11 cellular contexts compared by ENCODE assay signal in the genomic region with DNA sequence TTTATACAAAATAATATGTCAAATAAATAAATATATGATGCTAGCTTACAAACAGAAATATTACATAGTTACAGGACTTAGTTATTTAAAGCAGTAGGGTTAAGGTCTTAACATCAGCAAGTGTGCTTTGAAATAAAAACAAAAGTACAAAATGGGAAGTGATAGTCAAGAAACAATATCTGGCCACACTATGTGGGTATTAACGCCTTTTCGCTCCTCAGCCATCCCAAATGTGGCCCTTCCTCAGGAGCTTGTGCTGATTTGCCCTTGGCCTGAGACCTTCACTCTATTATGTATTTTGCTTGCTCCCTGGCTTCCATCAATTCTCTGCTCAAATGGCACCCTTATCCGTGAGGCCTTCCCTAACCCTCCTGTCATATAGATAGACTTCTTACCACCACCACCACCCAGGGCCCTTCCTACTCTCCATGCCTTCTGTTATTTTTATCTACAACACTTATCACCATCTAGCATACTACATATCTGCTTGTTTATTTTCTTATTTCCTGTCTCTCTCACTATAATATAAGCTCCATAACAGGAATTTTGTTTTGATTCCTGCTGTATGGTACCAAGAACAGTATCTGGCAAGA. TPM values are rescaled to one million over a fixed set of nuclear protein-coding genes. Genes with fewer than 3 reads are reported as not detected.
DNase-seq lines count a peak whose midpoint lies in the region; ATAC-seq and TF ChIP-seq lines count a peak whose summit lies in the region.
"Had no signal": no experiment of that assay in that cellular context is flagged by ENCODE, and none has a peak within 500 bp of the region (broad histone marks: within the 10 kb centered on the region; RNA-seq: fewer than 3 reads in every experiment).

No MANE protein-coding gene starts in this region.

- in situ Hi-C loops in mammary epithelial cell (cut with MboI; ENCODE audit: low sequenced_read_pairs in 2 of 2), result no loop called here

- dilution Hi-C loops in mammary epithelial cell (cut with HindIII; ENCODE audit: low sequenced_read_pairs), result no loop called here

- no peaks in the 10 kb centered on the region for H3K27me3 ChIP-seq in mammary epithelial cell (ENCODE audit: insufficient read depth, low read length)
- H3K27me3 ChIP-seq in SJSA1 (replicated peaks), result no peaks in the 10 kb centered on the region
- H3K27me3 ChIP-seq in esophagus muscularis mucosa, result no peaks in the 10 kb centered on the region
- H3K27me3 ChIP-seq in thoracic aorta (replicated peaks; ENCODE audit: insufficient read depth), result no peaks in the 10 kb centered on the region
- H3K27me3 ChIP-seq: gastrocnemius medialis had no signal

- CTCF ChIA-PET in MCF 10A (lab: Yijun Ruan, JAX) (interaction anchor here (0.6 to 1.7 kb wide), 6 partner anchors 9 to 274 kb away, joined by 3 to 7 read pairs (median 4); partner anchors contain the start of gene SETDB1), mammary epithelial cell (lab: Charles Lee; ENCODE audit: low non-redundant PET) (no interaction called here)

- TF ChIP-seq CTCF in MCF 10A (IDR thresholded peaks at IDR 0.05; ENCODE audit: unreplicated experiment) (no peak), mammary epithelial cell (conservative IDR thresholded peaks at IDR 0.05 in 1 of 2, IDR thresholded peaks at IDR 0.05 in 1 of 2; ENCODE audit: extremely low read depth in 1 of 2, insufficient read depth in 1 of 2, low read depth in 1 of 2, low read length in 2 of 2) (no peak), esophagus muscularis mucosa (IDR thresholded peaks at IDR 0.05) (no peak), thoracic aorta (IDR thresholded peaks at IDR 0.05) (no peak)

- 96% methylated on average over 3 of the region's 3 CpGs for WGBS in mammary epithelial cell (ENCODE audit: low coverage, missing lambda C conversion rate)
- WGBS in esophagus muscularis mucosa, result 85% methylated on average over 3 of the region's 3 CpGs

- DNase-seq in MCF 10A (ENCODE audit: unreplicated experiment), result no peak
- no peak for DNase-seq in mammary epithelial cell
- DNase-seq in SJSA1 (ENCODE audit: low read depth in 1 of 2, low spot score in 2 of 2), result peak in 1 of 2 experiments; percentile 11
- no peak for DNase-seq in esophagus muscularis mucosa (ENCODE audit: extremely low spot score)
- DNase-seq in thoracic aorta (ENCODE audit: low spot score), result no peak
- DNase-seq in midbrain (lab: John Stamatoyannopoulos, UW), result no peak
- DNase-seq in GM19240 (ENCODE audit: insufficient read length, low spot score), result no peak
- DNase-seq in AML-193 (lab: John Stamatoyannopoulos, UW), result no peak
- DNase-seq: cerebellar nuclear complex, gastrocnemius medialis had no signal

- H3K36me3 Mint-ChIP-seq in MCF 10A (ENCODE audit: insufficient read depth, unreplicated experiment), result peaks cover 4% of the 10 kb centered on the region

- H3K9me3 ChIP-seq in mammary epithelial cell (replicated peaks; ENCODE audit: insufficient read depth, low read length) (no peaks in the 10 kb centered on the region), SJSA1 (replicated peaks) (no peaks in the 10 kb centered on the region), esophagus muscularis mucosa (no peaks in the 10 kb centered on the region), thoracic aorta (no peaks in the 10 kb centered on the region)
- H3K9me3 ChIP-seq: gastrocnemius medialis had no signal

- no peaks in the 10 kb centered on the region for H3K27me3 Mint-ChIP-seq in MCF 10A (ENCODE audit: insufficient read depth, unreplicated experiment)

- peaks cover 21% of the 10 kb centered on the region for H3K4me1 Mint-ChIP-seq in MCF 10A (ENCODE audit: insufficient read depth, unreplicated experiment)

- H3K79me2 ChIP-seq in mammary epithelial cell (ENCODE audit: insufficient read depth, low read length), result no peaks in the 10 kb centered on the region

- no peak overlapping the region for H3K4me2 ChIP-seq in mammary epithelial cell (ENCODE audit: insufficient read depth, low read depth, low read length)

- no peak overlapping the region for H3K9ac ChIP-seq in mammary epithelial cell (ENCODE audit: insufficient read depth, low read length)

- H3K27ac ChIP-seq in mammary epithelial cell (ENCODE audit: insufficient read depth, low read depth, low read length) (no peak overlapping the region), SJSA1 (peak overlapping the region; percentile 66), esophagus muscularis mucosa (replicated peaks in 1 of 4) (no peak overlapping the region), thoracic aorta (no peak overlapping the region)

- H3K4me1 ChIP-seq in mammary epithelial cell (ENCODE audit: insufficient read depth, low read length), result peaks cover 14% of the 10 kb centered on the region
- peaks cover 19% of the 10 kb centered on the region for H3K4me1 ChIP-seq in SJSA1 (replicated peaks)
- H3K4me1 ChIP-seq in esophagus muscularis mucosa, result peaks cover 0 to 5% (median 0%) of the 10 kb centered on the region in 4 donors
- H3K4me1 ChIP-seq in thoracic aorta (ENCODE audit: control insufficient read depth in 1 of 2, low read depth in 2 of 2), result peaks cover 4 to 5% of the 10 kb centered on the region in 2 donors

- POLR2A ChIA-PET in MCF 10A (lab: Yijun Ruan, JAX), result interaction anchor here (0.5 to 2.4 kb wide), 6 partner anchors 10 to 195 kb away, joined by 3 to 16 read pairs (median 4); partner anchors contain the start of genes GOLPH3L and MCL1

- BruUV-seq in MCF 10A (replicated peaks; lab: Mats Ljungman, UMichigan), result no TSS peak
- BruUV-seq in mammary epithelial cell (replicated peaks; lab: Mats Ljungman, UMichigan), result no TSS peak

- no peak for TF ChIP-seq POLR2A in esophagus muscularis mucosa (IDR thresholded peaks at IDR 0.05; ENCODE audit: low read depth)

- H3K27ac Mint-ChIP-seq in MCF 10A (ENCODE audit: low read depth, unreplicated experiment), result peak overlapping the region; percentile 96

- H3K4me3 Mint-ChIP-seq in MCF 10A (ENCODE audit: unreplicated experiment), result no peak overlapping the region

- H3K36me3 ChIP-seq in mammary epithelial cell (ENCODE audit: insufficient read depth, low read length) (no peaks in the 10 kb centered on the region), SJSA1 (no peaks in the 10 kb centered on the region), esophagus muscularis mucosa (no peaks in the 10 kb centered on the region), thoracic aorta (no peaks in the 10 kb centered on the region)
- H3K36me3 ChIP-seq: gastrocnemius medialis had no signal

- no peaks in the 10 kb centered on the region for H4K20me1 ChIP-seq in mammary epithelial cell (ENCODE audit: insufficient read depth, low read length)

- no peak for TF ChIP-seq EP300 in esophagus muscularis mucosa (IDR thresholded peaks at IDR 0.05)

- ATAC-seq in thoracic aorta (ENCODE audit: insufficient number of reproducible peaks, low FRiP score, low read depth), result no peak
- ATAC-seq: gastrocnemius medialis had no signal

- no peaks in the 10 kb centered on the region for H3K9me3 Mint-ChIP-seq in MCF 10A (ENCODE audit: unreplicated experiment)

- intact Hi-C loops in MCF 10A (cut with micrococcal nuclease) (no loop called here), mammary epithelial cell (cut with micrococcal nuclease) (no loop called here), esophagus muscularis mucosa (cut with DNase I) (no loop called here)

- no peak overlapping the region for H2AFZ ChIP-seq in mammary epithelial cell (ENCODE audit: low read depth, low read length)

- H3K4me3 ChIP-seq in mammary epithelial cell (replicated peaks in 1 of 3; ENCODE audit: insufficient read depth in 1 of 3, low read depth in 2 of 3, low read length in 3 of 3) (no peak overlapping the region), SJSA1 (no peak overlapping the region), esophagus muscularis mucosa (peak overlapping the region in 3 of 4 donors; percentile 38 to 54 (median 42)), thoracic aorta (peak overlapping the region; percentile 66)

RNA-seq across cellular contexts. Expression of gene CTSS, which starts 1.9 kb away (rescaled TPM):
- total RNA-seq in MCF 10A (2022) (0.75 and 0.86 TPM in 2 replicates), mammary epithelial cell (1 to 10 TPM in 1 of 2 donors, under 1 TPM in 1; 0.17 to 2.8 TPM), esophagus muscularis mucosa (10 to 100 TPM; 20.2 to 82.7 (median 45.2) TPM), thoracic aorta (10 to 100 TPM; 64.7 to 82.6 TPM)
- 2.5 TPM for polyA plus RNA-seq in mammary epithelial cell
- polyA minus RNA-seq in mammary epithelial cell, result not detected
- total RNA-seq in SJSA1 (2014; rRNA removed; shearing (Covaris generic)), result 6.6 and 13.4 TPM in 2 replicates

RNA-seq across cellular contexts. Expression of gene HORMAD1, which starts 43.0 kb away (rescaled TPM):
- total RNA-seq in MCF 10A (2022), result not detected in 2 replicates
- total RNA-seq in mammary epithelial cell, result not detected
- polyA plus RNA-seq in mammary epithelial cell, result not detected
- polyA minus RNA-seq in mammary epithelial cell, result not detected
- not detected in 2 replicates for total RNA-seq in SJSA1 (2014; rRNA removed; shearing (Covaris generic))
- total RNA-seq in esophagus muscularis mucosa, result under 1 TPM in 2 of 4 donors, not detected in 2; 0.33 to 0.58 TPM
- total RNA-seq in thoracic aorta, result not detected
- total RNA-seq: renal cortical epithelial cell had no signal

RNA-seq across cellular contexts. Expression of gene CTSK, which starts 44.3 kb away (rescaled TPM):
- total RNA-seq in MCF 10A (2022), result 6.2 and 6.4 TPM in 2 replicates
- total RNA-seq in mammary epithelial cell, result 1 to 10 TPM; 4.6 to 6.7 TPM
- polyA plus RNA-seq in mammary epithelial cell, result 2.2 TPM
- polyA minus RNA-seq in mammary epithelial cell, result 1.6 TPM
- total RNA-seq in SJSA1 (2014; rRNA removed; shearing (Covaris generic)), result 44.6 and 46.2 TPM in 2 replicates
- 10 to 100 TPM; 29.5 to 49.3 (median 32.7) TPM for total RNA-seq in esophagus muscularis mucosa
- 100 to 1,000 TPM in 1 of 2 donors, 10 to 100 TPM in 1; 70.7 to 117 TPM for total RNA-seq in thoracic aorta

Comparison
In these comparisons a context has a peak if more than half of its experiments do, and no peak if none do; other contexts are left out.
1. H3K4me3 ChIP-seq: peak in esophagus muscularis mucosa (3 of 4) and thoracic aorta (single experiment); none in mammary epithelial cell (0 of 3) and SJSA1 (single experiment).